In the genomic region with DNA sequence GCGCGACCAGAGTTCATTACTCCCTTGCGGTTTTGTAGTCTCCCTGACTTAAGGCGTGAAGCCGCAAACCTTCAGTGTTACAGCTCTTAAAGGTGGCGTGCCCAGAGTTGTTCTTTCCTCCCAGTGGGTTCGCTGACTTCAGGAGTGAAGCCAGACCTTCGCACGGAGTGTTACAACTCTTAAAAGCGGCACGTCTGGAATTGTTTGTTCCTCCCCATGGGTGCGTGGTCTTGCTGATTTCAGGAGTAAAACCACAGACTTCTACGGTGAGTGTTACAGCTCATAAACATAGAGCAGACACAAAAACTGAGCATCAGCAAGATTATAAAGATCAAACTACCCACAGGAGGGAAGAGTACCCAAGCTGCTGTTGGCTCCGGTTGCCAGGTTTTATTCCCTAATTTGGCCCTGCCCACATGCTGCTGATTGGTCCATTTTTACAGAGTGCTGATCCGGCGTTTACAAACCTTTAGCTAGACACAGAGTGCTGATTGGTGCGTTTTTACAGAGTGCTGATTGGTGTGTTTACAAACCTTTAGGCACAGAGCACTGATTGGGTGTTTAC, we compare ENCODE assay signal across 19 cellular contexts. TPM values are rescaled to one million over a fixed set of nuclear protein-coding genes. Genes with fewer than 3 reads are reported as not detected.
DNase-seq lines count a peak whose midpoint lies in the region; ATAC-seq and TF ChIP-seq lines count a peak whose summit lies in the region.
"Had no signal": no experiment of that assay in that cellular context is flagged by ENCODE, and none has a peak within 500 bp of the region (broad histone marks: within the 10 kb centered on the region; RNA-seq: fewer than 3 reads in every experiment).

No MANE protein-coding gene starts in this region.

- no peaks in the 10 kb centered on the region for H3K9me3 Mint-ChIP-seq in activated naive CD4-positive, alpha-beta T cell treated with anti-CD3 and anti-CD28 coated beads, Interleukin-2, amount 50 U/mL, for 24 hours
- H3K9me3 Mint-ChIP-seq in activated naive CD4-positive, alpha-beta T cell treated with anti-CD3 and anti-CD28 coated beads, Interleukin-2, amount 10 ng/mL, durations not matched to agents 7 days and 5 days, result no peaks in the 10 kb centered on the region
- H3K9me3 Mint-ChIP-seq: T-helper 1 cell treated with Interleukin-12 subunit alpha and Interleukin-12 subunit beta and Interleukin-4 antibody, amounts not matched to agents 30 μg/mL and 1 μg/mL, for 36 hours had no signal

- H3K27me3 Mint-ChIP-seq in activated naive CD4-positive, alpha-beta T cell treated with anti-CD3 and anti-CD28 coated beads, Interleukin-2, amount 50 U/mL, for 24 hours, result no peaks in the 10 kb centered on the region
- no peaks in the 10 kb centered on the region for H3K27me3 Mint-ChIP-seq in activated naive CD4-positive, alpha-beta T cell treated with anti-CD3 and anti-CD28 coated beads, Interleukin-2, amount 10 ng/mL, durations not matched to agents 7 days and 5 days

- CTCF ChIA-PET in activated naive CD4-positive, alpha-beta T cell treated with anti-CD3 and anti-CD28 coated beads, Interleukin-2, amount 10 ng/mL, durations not matched to agents 7 days and 5 days (lab: Charles Lee), result interaction anchor here (0.7 kb wide), 1 partner anchor 32 kb away, joined by 3 read pairs; no protein-coding TSS in a partner anchor

- peaks cover 2% of the 10 kb centered on the region for H3K36me3 Mint-ChIP-seq in activated naive CD4-positive, alpha-beta T cell treated with anti-CD3 and anti-CD28 coated beads, Interleukin-2, amount 50 U/mL, for 24 hours
- H3K36me3 Mint-ChIP-seq in activated naive CD4-positive, alpha-beta T cell treated with anti-CD3 and anti-CD28 coated beads, Interleukin-2, amount 10 ng/mL, durations not matched to agents 7 days and 5 days, result peaks cover 14% of the 10 kb centered on the region

- TF ChIP-seq CTCF in foreskin keratinocyte (conservative IDR thresholded peaks at IDR 0.05), result no peak

- no peak overlapping the region for H3K4me3 ChIP-seq in SJSA1
- H3K4me3 ChIP-seq: esophagus squamous epithelium, lung, thyroid gland had no signal

- no peaks in the 10 kb centered on the region for H3K9me3 ChIP-seq in SJSA1 (replicated peaks)
- H3K9me3 ChIP-seq: esophagus squamous epithelium, thyroid gland had no signal

- DNase-seq in activated naive CD4-positive, alpha-beta T cell treated with anti-CD3 and anti-CD28 coated beads, Interleukin-2, amount 10 ng/mL, durations not matched to agents 7 days and 5 days, result no peak
- DNase-seq in SJSA1 (ENCODE audit: low read depth in 1 of 2, low spot score in 2 of 2), result peak in 1 of 2 experiments; percentile 38
- DNase-seq in foreskin keratinocyte, result peak in 1 of 2 donors; percentile 50
- peak; percentile 39 to 40 for DNase-seq in stimulated activated CD8-positive, alpha-beta memory T cell treated with anti-CD3 and anti-CD28 coated beads, Interleukin-7, amount 100 ng/mL, for 4 hours (ENCODE audit: low read depth in 2 of 2)
- no peak for DNase-seq in NCI-H510A (lab: John Stamatoyannopoulos, UW)
- DNase-seq in DMS53 treated with DMSO at 0.1 percent for 48 hours (lab: John Stamatoyannopoulos, UW; ENCODE audit: unreplicated experiment), result no peak
- DNase-seq: ACHN; activated CD4-positive, alpha-beta T cell treated with anti-CD3 and anti-CD28 coated beads, Interleukin-2, amount 50 U/mL, for 4 hours; activated gamma-delta T cell; central memory CD4-positive, alpha-beta T cell; DMS153; esophagus squamous epithelium; nucleus accumbens; OCI-M1; thyroid gland had no signal

- peaks cover 53% of the 10 kb centered on the region for H3K36me3 ChIP-seq in SJSA1

- H3K4me1 Mint-ChIP-seq in activated naive CD4-positive, alpha-beta T cell treated with anti-CD3 and anti-CD28 coated beads, Interleukin-2, amount 50 U/mL, for 24 hours, result no peaks in the 10 kb centered on the region
- no peaks in the 10 kb centered on the region for H3K4me1 Mint-ChIP-seq in activated naive CD4-positive, alpha-beta T cell treated with anti-CD3 and anti-CD28 coated beads, Interleukin-2, amount 10 ng/mL, durations not matched to agents 7 days and 5 days

- H3K4me1 ChIP-seq in SJSA1 (replicated peaks) (peaks cover 30% of the 10 kb centered on the region), foreskin keratinocyte (peaks cover 20% of the 10 kb centered on the region)
- H3K4me1 ChIP-seq: thyroid gland had no signal

- H3K27me3 ChIP-seq in SJSA1 (replicated peaks) (no peaks in the 10 kb centered on the region), foreskin keratinocyte (no peaks in the 10 kb centered on the region)
- H3K27me3 ChIP-seq: esophagus squamous epithelium, thyroid gland had no signal

- no peak overlapping the region for H3K4me3 Mint-ChIP-seq in activated naive CD4-positive, alpha-beta T cell treated with anti-CD3 and anti-CD28 coated beads, Interleukin-2, amount 50 U/mL, for 24 hours
- no peak overlapping the region for H3K4me3 Mint-ChIP-seq in activated naive CD4-positive, alpha-beta T cell treated with anti-CD3 and anti-CD28 coated beads, Interleukin-2, amount 10 ng/mL, durations not matched to agents 7 days and 5 days
- H3K4me3 Mint-ChIP-seq: T-helper 1 cell treated with Interleukin-12 subunit alpha and Interleukin-12 subunit beta and Interleukin-4 antibody, amounts not matched to agents 30 μg/mL and 1 μg/mL, for 36 hours had no signal

- peak; percentile 26 for ATAC-seq in foreskin keratinocyte
- ATAC-seq in HG02678 (IDR thresholded peaks at IDR 0.05; ENCODE audit: unreplicated experiment), result no peak

- peak overlapping the region; percentile 53 for H3K27ac Mint-ChIP-seq in activated naive CD4-positive, alpha-beta T cell treated with anti-CD3 and anti-CD28 coated beads, Interleukin-2, amount 50 U/mL, for 24 hours
- no peak overlapping the region for H3K27ac Mint-ChIP-seq in activated naive CD4-positive, alpha-beta T cell treated with anti-CD3 and anti-CD28 coated beads, Interleukin-2, amount 10 ng/mL, durations not matched to agents 7 days and 5 days
- H3K27ac Mint-ChIP-seq: T-helper 1 cell treated with Interleukin-12 subunit alpha and Interleukin-12 subunit beta and Interleukin-4 antibody, amounts not matched to agents 30 μg/mL and 1 μg/mL, for 36 hours had no signal

- H3K27ac ChIP-seq in SJSA1 (peak overlapping the region; percentile 85), foreskin keratinocyte (peak overlapping the region; percentile 61)
- H3K27ac ChIP-seq: esophagus squamous epithelium, thyroid gland had no signal

RNA-seq across cellular contexts. Expression of a gene that starts 10.4 kb away (rescaled TPM):
- total RNA-seq in SJSA1 (2014; rRNA removed; shearing (Covaris generic)), result 281 and 359 TPM in 2 replicates
- 146 and 179 TPM in 2 replicates for total RNA-seq in foreskin keratinocyte
- 196 and 220 TPM in 2 replicates for polyA plus RNA-seq in foreskin keratinocyte

RNA-seq across cellular contexts. Expression of a gene that starts 14.4 kb away (rescaled TPM):
- 171 and 226 TPM in 2 replicates for total RNA-seq in SJSA1 (2014; rRNA removed; shearing (Covaris generic))
- 109 and 111 TPM in 2 replicates for total RNA-seq in foreskin keratinocyte
- polyA plus RNA-seq in foreskin keratinocyte, result 129 and 140 TPM in 2 replicates

RNA-seq across cellular contexts. Expression of a gene that starts 38.5 kb away (rescaled TPM):
- 35.4 and 45.5 TPM in 2 replicates for total RNA-seq in SJSA1 (2014; rRNA removed; shearing (Covaris generic))
- 36.8 and 39.4 TPM in 2 replicates for total RNA-seq in foreskin keratinocyte
- 24.8 and 34.4 TPM in 2 replicates for polyA plus RNA-seq in foreskin keratinocyte

RNA-seq across cellular contexts. Expression of a gene that starts 38.8 kb away (rescaled TPM):
- total RNA-seq in SJSA1 (2014; rRNA removed; shearing (Covaris generic)), result 0.50 and 2.2 TPM in 2 replicates
- 1.1 and 1.2 TPM in 2 replicates for total RNA-seq in foreskin keratinocyte
- 1.4 and 2.7 TPM in 2 replicates for polyA plus RNA-seq in foreskin keratinocyte
- total RNA-seq: esophagus squamous epithelium, thyroid gland had no signal

Comparison
In these comparisons a context has a peak if more than half of its experiments do, and no peak if none do; other contexts are left out.
1. DNase-seq: peak in stimulated activated CD8-positive, alpha-beta memory T cell treated with anti-CD3 and anti-CD28 coated beads, Interleukin-7, amount 100 ng/mL, for 4 hours (2 of 2); none in activated naive CD4-positive, alpha-beta T cell treated with anti-CD3 and anti-CD28 coated beads, Interleukin-2, amount 10 ng/mL, durations not matched to agents 7 days and 5 days (single experiment), NCI-H510A (single experiment) and DMS53 treated with DMSO at 0.1 percent for 48 hours (single experiment).